ENCODE assay signal across 8 cellular contexts in genomic region chr11:111631666-111632039, GRCh38.
DNase-seq lines count a peak whose midpoint lies in the region; ATAC-seq and TF ChIP-seq lines count a peak whose summit lies in the region.

No MANE protein-coding gene starts in this region.

- in situ Hi-C loops in ACHN (cut with HindIII; ENCODE audit: low pct_ligation_motif_present, low pct_unique_long_range_greater_than_20kb, low sequenced_read_pairs): no loop called here
- in situ Hi-C loops in GM13977 (cut with MboI; ENCODE audit: low pct_unique_long_range_greater_than_20kb, low sequenced_read_pairs, unreplicated experiment): no loop called here
- in situ Hi-C loops in GM13976 (cut with MboI; ENCODE audit: low sequenced_read_pairs, unreplicated experiment): no loop called here

- ATAC-seq in GM21619 (IDR thresholded peaks at IDR 0.05; ENCODE audit: unreplicated experiment) (peak; percentile 53), SK-N-SH treated with all-trans-retinoic acid at 6 μM for 48 hours (peak; percentile 73), GM19351 (IDR thresholded peaks at IDR 0.05; ENCODE audit: unreplicated experiment) (no peak), HG03108 (IDR thresholded peaks at IDR 0.05; ENCODE audit: unreplicated experiment) (no peak)

- TF ChIP-seq CTCF in GM13977 (IDR thresholded peaks at IDR 0.05; ENCODE audit: extremely low read depth, insufficient read depth, missing control alignments) (no peak), GM13976 (IDR thresholded peaks at IDR 0.05; ENCODE audit: borderline replicate concordance, control extremely low read depth, extremely low read depth, insufficient read depth, missing control alignments) (no peak)

- peak; percentile 55 for DNase-seq in ACHN
- peak; percentile 48 for DNase-seq in fibroblast of the conjunctiva (ENCODE audit: low read depth)
- no peak for DNase-seq in GM13977 (ENCODE audit: low spot score)
- DNase-seq in GM13976 (ENCODE audit: low spot score): no peak

TF ChIP-seq in SK-N-SH treated with all-trans-retinoic acid at 6 μM for 48 hours, 23 proteins besides CTCF, POLR2A, EP300 and RAD21:
- TF ChIP-seq TCF4 (CRISPR knock-in tag; IDR thresholded peaks at IDR 0.05; ENCODE audit: borderline replicate concordance): peak; percentile 58; the same call in 1 of the 2 replicates
- peak; percentile 72; the same call in 1 of the 2 replicates for TF ChIP-seq SNAI2 (CRISPR knock-in tag; IDR thresholded peaks at IDR 0.05)
- no peak for TF ChIP-seq BACH2 (CRISPR knock-in tag; IDR thresholded peaks at IDR 0.05; ENCODE audit: borderline replicate concordance)
- TF ChIP-seq ZNF8 (CRISPR knock-in tag; IDR thresholded peaks at IDR 0.05): no peak
- TF ChIP-seq GLIS3 (CRISPR knock-in tag; IDR thresholded peaks at IDR 0.05): peak; percentile 75; the same call in 1 of the 2 replicates
- TF ChIP-seq CREB5 (CRISPR knock-in tag; IDR thresholded peaks at IDR 0.05; ENCODE audit: low read depth): peak; percentile 71; the same call in 1 of the 2 replicates
- peak; percentile 96 for TF ChIP-seq ISL1 (CRISPR knock-in tag; IDR thresholded peaks at IDR 0.05)
- no peak for TF ChIP-seq ZC3H10 (CRISPR knock-in tag; IDR thresholded peaks at IDR 0.05)
- TF ChIP-seq CSRNP3 (CRISPR knock-in tag; IDR thresholded peaks at IDR 0.05): no peak
- peak; percentile 63; the same call in 1 of the 2 replicates for TF ChIP-seq ESRRG (CRISPR knock-in tag; IDR thresholded peaks at IDR 0.05)

Comparison
In these comparisons a context has a peak if more than half of its experiments do, and no peak if none do; other contexts are left out.
1. DNase-seq: peak in ACHN (single experiment) and fibroblast of the conjunctiva (single experiment); none in GM13977 (single experiment) and GM13976 (single experiment).
2. ATAC-seq: peak in GM21619 (single experiment) and SK-N-SH treated with all-trans-retinoic acid at 6 μM for 48 hours (single experiment); none in GM19351 (single experiment) and HG03108 (single experiment).